Comparison of ENCODE assay signal across 8 cellular contexts in the genomic region with DNA sequence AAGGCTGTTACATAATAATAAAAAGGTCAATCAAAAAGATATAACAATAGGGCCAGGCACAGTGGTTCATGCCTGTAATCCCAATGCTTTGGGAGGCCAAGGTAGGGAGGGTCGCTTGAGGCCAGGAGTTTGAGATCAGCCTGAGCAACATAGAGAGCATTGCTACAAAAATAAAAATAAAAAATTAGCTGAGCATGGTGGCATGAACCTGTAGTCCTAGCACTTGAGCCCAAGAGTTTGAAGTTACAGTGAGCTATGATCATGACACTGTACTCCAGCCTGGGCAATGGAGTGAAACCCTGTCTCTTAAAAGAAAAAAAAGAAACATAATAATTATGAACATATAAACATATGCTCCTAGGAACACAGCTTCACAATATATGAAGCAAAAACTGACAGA. TPM values are rescaled to one million over a fixed set of nuclear protein-coding genes. Genes with fewer than 3 reads are reported as not detected.
"Had no signal": no experiment of that assay in that cellular context is flagged by ENCODE, and none has a peak within 500 bp of the region (broad histone marks: within the 10 kb centered on the region; RNA-seq: fewer than 3 reads in every experiment).

No MANE protein-coding gene starts in this region.

- H3K4me3 ChIP-seq: GM12878 had no signal

- FAIRE-seq: GM12878, GM12891, GM12892, GM18507, GM19239 had no signal

- ATAC-seq: GM12878 had no signal

- DNase-seq: GDM1, GF-D8 had no signal

RNA-seq across cellular contexts. Expression of a gene that starts 41.4 kb away (rescaled TPM):
- total RNA-seq: G401 had no signal
